Comparison of ENCODE assay signal across 27 cellular contexts in the genomic region with DNA sequence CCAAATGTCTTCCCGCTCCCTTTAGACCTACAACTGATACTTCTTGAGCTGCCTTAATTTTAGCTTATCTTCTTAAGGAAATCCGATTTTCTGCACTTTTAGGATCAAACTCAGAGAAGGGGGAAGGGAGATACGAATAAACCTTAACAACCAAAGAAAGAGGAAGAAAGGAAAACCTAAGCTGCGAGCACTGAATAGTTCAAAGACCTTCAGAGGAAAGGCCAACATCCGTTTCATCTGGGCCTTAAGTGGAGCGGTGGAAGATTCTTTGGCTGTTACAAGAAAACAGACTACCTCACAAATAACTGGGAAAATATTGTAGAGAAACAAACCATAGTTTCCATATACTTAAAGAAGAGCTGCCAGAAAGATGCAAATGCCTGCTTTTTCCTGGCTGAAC. TPM values are rescaled to one million over a fixed set of nuclear protein-coding genes. Genes with fewer than 3 reads are reported as not detected.
"Had no signal": no experiment of that assay in that cellular context is flagged by ENCODE, and none has a peak within 500 bp of the region (broad histone marks: within the 10 kb centered on the region; RNA-seq: fewer than 3 reads in every experiment).

No MANE protein-coding gene starts in this region.

- H3K9me3 ChIP-seq: gastrocnemius medialis, right lobe of liver, suprapubic skin, transverse colon, vagina had no signal

- H3K4me3 Mint-ChIP-seq: memory B cell; natural killer cell; stimulated activated naive CD8-positive, alpha-beta T cell treated with anti-CD3 and anti-CD28 coated beads, Interleukin-15, amount 100 ng/mL, for 72 hours had no signal

- ATAC-seq: esophagus mucosa; gastrocnemius medialis; left lobe of liver; natural killer cell; right lobe of liver; stimulated activated naive CD8-positive, alpha-beta T cell treated with anti-CD3 and anti-CD28 coated beads, Interleukin-15, amount 100 ng/mL, for 72 hours had no signal

- DNase-seq: dorsolateral prefrontal cortex; effector CD4-positive, alpha-beta T cell; foreskin fibroblast; gastrocnemius medialis; head of caudate nucleus; natural killer cell; right lobe of liver; stimulated activated CD4-positive, alpha-beta T cell treated with anti-CD3 and anti-CD28 coated beads, Interleukin-12 subunit alpha, Interleukin-12 subunit beta, amount 100 ng/mL, for 4 hours; stimulated activated CD4-positive, alpha-beta T cell treated with anti-CD3 and anti-CD28 coated beads, Interleukin-1b, Interleukin-23, amount 100 ng/mL, for 48 hours; stimulated activated CD4-positive, alpha-beta T cell treated with anti-CD3 and anti-CD28 coated beads, Interleukin-4, amount 100 ng/mL, for 1 hour; stimulated activated CD8-positive, alpha-beta memory T cell treated with anti-CD3 and anti-CD28 coated beads, Interleukin-4, amount 100 ng/mL, for 48 hours; stimulated activated naive CD4-positive, alpha-beta T cell; stimulated activated naive CD8-positive, alpha-beta T cell treated with anti-CD3 and anti-CD28 coated beads, Interleukin-15, amount 100 ng/mL, for 72 hours; transverse colon had no signal

- H3K4me2 ChIP-seq: smooth muscle cell had no signal

- H3K36me3 Mint-ChIP-seq: memory B cell had no signal

- FAIRE-seq: keratinocyte had no signal

- H3K27me3 ChIP-seq: gastrocnemius medialis, right lobe of liver, suprapubic skin, vagina had no signal

- H3K27ac Mint-ChIP-seq: memory B cell; natural killer cell; progenitor cell of endocrine pancreas; stimulated activated naive CD8-positive, alpha-beta T cell treated with anti-CD3 and anti-CD28 coated beads, Interleukin-15, amount 100 ng/mL, for 72 hours had no signal

- H3K4me1 Mint-ChIP-seq: natural killer cell had no signal

- H3K4me1 ChIP-seq: gastrocnemius medialis, parathyroid adenoma, suprapubic skin, transverse colon, vagina had no signal

- H3K9me3 Mint-ChIP-seq: natural killer cell had no signal

- H3K27ac ChIP-seq: dorsolateral prefrontal cortex, epithelial cell of prostate, gastrocnemius medialis, parathyroid adenoma, right lobe of liver, suprapubic skin, transverse colon, vagina had no signal

- H3K36me3 ChIP-seq: gastrocnemius medialis, right lobe of liver, suprapubic skin, transverse colon, vagina had no signal

- H3K4me3 ChIP-seq: dorsolateral prefrontal cortex, gastrocnemius medialis, lung, right lobe of liver, smooth muscle cell, suprapubic skin, transverse colon, vagina had no signal

- H3K9ac ChIP-seq: parathyroid adenoma had no signal

RNA-seq across cellular contexts. Expression of gene VIT, which starts 43.5 kb away (rescaled TPM):
- total RNA-seq: glomerular endothelial cell, left lobe of liver, mononuclear cell, progenitor cell of endocrine pancreas, right lobe of liver had no signal
